Comparison of ENCODE assay signal across 1 cellular context in the genomic region with DNA sequence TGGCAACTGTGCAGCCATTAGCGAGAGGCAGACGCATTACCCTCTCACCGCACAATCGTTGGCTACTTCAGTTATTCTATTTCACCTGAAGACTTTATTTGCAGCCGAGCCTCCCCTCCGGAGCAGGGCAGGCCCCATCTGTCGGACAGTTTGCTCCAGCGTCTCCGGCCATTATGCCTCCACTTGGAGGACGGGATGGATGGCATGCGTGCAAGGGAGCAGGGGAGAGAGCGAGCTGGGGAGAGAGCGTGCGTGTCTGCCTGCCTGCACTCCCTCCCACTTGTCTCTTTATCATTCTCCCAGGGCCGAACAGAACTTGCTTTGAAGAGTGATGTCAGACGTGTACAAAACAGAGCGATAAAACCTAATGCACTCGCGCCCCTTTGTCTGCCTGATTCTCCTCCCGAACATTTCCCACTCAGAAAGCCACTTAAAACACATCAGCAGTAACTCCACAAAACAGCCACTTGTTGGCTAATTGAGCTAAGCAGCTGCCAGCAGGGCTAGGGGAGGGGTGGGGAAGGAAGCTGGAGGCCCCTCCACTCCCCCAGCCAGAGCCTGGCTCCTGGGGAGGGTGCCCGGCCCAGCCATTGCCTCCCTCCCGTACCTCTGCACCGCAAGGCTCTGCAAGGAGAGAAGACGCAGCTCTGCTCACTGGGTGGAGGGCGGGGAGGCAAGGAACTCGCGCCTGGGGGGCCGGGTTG.
TF ChIP-seq lines count a peak whose summit lies in the region.

No MANE protein-coding gene starts in this region.

TF ChIP-seq in K562, 482 proteins besides CTCF, POLR2A, EP300 and RAD21 (continued from another document and continues in another):
- TF ChIP-seq, protein P1, sequence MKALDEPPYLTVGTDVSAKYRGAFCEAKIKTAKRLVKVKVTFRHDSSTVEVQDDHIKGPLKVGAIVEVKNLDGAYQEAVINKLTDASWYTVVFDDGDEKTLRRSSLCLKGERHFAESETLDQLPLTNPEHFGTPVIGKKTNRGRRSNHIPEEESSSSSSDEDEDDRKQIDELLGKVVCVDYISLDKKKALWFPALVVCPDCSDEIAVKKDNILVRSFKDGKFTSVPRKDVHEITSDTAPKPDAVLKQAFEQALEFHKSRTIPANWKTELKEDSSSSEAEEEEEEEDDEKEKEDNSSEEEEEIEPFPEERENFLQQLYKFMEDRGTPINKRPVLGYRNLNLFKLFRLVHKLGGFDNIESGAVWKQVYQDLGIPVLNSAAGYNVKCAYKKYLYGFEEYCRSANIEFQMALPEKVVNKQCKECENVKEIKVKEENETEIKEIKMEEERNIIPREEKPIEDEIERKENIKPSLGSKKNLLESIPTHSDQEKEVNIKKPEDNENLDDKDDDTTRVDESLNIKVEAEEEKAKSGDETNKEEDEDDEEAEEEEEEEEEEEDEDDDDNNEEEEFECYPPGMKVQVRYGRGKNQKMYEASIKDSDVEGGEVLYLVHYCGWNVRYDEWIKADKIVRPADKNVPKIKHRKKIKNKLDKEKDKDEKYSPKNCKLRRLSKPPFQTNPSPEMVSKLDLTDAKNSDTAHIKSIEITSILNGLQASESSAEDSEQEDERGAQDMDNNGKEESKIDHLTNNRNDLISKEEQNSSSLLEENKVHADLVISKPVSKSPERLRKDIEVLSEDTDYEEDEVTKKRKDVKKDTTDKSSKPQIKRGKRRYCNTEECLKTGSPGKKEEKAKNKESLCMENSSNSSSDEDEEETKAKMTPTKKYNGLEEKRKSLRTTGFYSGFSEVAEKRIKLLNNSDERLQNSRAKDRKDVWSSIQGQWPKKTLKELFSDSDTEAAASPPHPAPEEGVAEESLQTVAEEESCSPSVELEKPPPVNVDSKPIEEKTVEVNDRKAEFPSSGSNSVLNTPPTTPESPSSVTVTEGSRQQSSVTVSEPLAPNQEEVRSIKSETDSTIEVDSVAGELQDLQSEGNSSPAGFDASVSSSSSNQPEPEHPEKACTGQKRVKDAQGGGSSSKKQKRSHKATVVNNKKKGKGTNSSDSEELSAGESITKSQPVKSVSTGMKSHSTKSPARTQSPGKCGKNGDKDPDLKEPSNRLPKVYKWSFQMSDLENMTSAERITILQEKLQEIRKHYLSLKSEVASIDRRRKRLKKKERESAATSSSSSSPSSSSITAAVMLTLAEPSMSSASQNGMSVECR (CRISPR knock-in tag; IDR thresholded peaks at IDR 0.05), result no peak
- TF ChIP-seq KAT8 (IDR thresholded peaks at IDR 0.05; ENCODE audit: low read depth), result no peak
- no peak for TF ChIP-seq ZBTB1 (CRISPR knock-in tag; IDR thresholded peaks at IDR 0.05; ENCODE audit: borderline replicate concordance, low read depth)
- TF ChIP-seq MBD2 (IDR thresholded peaks at IDR 0.05; ENCODE audit: borderline replicate concordance, low read depth), result no peak; the same call in 1 of the 2 replicates
- TF ChIP-seq LCOR (CRISPR knock-in tag; IDR thresholded peaks at IDR 0.05), result peak; percentile 75
- TF ChIP-seq NCOA6 (IDR thresholded peaks at IDR 0.05), result no peak
- TF ChIP-seq, protein P2, sequence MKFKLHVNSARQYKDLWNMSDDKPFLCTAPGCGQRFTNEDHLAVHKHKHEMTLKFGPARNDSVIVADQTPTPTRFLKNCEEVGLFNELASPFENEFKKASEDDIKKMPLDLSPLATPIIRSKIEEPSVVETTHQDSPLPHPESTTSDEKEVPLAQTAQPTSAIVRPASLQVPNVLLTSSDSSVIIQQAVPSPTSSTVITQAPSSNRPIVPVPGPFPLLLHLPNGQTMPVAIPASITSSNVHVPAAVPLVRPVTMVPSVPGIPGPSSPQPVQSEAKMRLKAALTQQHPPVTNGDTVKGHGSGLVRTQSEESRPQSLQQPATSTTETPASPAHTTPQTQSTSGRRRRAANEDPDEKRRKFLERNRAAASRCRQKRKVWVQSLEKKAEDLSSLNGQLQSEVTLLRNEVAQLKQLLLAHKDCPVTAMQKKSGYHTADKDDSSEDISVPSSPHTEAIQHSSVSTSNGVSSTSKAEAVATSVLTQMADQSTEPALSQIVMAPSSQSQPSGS (CRISPR knock-in tag; IDR thresholded peaks at IDR 0.05), result no peak; the same call in 1 of the 2 replicates
- TF ChIP-seq LARP7 (IDR thresholded peaks at IDR 0.05), result no peak
- TF ChIP-seq NUFIP1 (IDR thresholded peaks at IDR 0.05; ENCODE audit: partially characterized antibody), result no peak
- peak; percentile 66 for TF ChIP-seq KDM5B (IDR thresholded peaks at IDR 0.05; ENCODE audit: insufficient replicate concordance, low read depth, low read length)
- TF ChIP-seq SOX6 (IDR thresholded peaks at IDR 0.05), result peak; percentile 82
- TF ChIP-seq MTA3 (IDR thresholded peaks at IDR 0.05; ENCODE audit: borderline replicate concordance), result peak; percentile 71
- TF ChIP-seq LEF1 (IDR thresholded peaks at IDR 0.05), result peak; percentile 82
- 0 out of 2 replicates have a peak, but pooled peaks have one; percentile 31 for TF ChIP-seq FOXM1 (IDR thresholded peaks at IDR 0.05; ENCODE audit: low read depth)
- no peak for TF ChIP-seq FOXM1 (CRISPR knock-in tag; IDR thresholded peaks at IDR 0.05; ENCODE audit: low read depth)
- TF ChIP-seq, protein P3, sequence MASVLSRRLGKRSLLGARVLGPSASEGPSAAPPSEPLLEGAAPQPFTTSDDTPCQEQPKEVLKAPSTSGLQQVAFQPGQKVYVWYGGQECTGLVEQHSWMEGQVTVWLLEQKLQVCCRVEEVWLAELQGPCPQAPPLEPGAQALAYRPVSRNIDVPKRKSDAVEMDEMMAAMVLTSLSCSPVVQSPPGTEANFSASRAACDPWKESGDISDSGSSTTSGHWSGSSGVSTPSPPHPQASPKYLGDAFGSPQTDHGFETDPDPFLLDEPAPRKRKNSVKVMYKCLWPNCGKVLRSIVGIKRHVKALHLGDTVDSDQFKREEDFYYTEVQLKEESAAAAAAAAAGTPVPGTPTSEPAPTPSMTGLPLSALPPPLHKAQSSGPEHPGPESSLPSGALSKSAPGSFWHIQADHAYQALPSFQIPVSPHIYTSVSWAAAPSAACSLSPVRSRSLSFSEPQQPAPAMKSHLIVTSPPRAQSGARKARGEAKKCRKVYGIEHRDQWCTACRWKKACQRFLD (CRISPR knock-in tag; IDR thresholded peaks at IDR 0.05), result no peak
- no peak for TF ChIP-seq SMAD1 (IDR thresholded peaks at IDR 0.05; ENCODE audit: low read depth, low read length, partially characterized antibody)
- TF ChIP-seq, protein P4, sequence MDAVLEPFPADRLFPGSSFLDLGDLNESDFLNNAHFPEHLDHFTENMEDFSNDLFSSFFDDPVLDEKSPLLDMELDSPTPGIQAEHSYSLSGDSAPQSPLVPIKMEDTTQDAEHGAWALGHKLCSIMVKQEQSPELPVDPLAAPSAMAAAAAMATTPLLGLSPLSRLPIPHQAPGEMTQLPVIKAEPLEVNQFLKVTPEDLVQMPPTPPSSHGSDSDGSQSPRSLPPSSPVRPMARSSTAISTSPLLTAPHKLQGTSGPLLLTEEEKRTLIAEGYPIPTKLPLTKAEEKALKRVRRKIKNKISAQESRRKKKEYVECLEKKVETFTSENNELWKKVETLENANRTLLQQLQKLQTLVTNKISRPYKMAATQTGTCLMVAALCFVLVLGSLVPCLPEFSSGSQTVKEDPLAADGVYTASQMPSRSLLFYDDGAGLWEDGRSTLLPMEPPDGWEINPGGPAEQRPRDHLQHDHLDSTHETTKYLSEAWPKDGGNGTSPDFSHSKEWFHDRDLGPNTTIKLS (IDR thresholded peaks at IDR 0.05; ENCODE audit: borderline replicate concordance, low read depth), result 0 out of 2 replicates have a peak, but pooled peaks have one; percentile 43
- TF ChIP-seq SNIP1 (IDR thresholded peaks at IDR 0.05; ENCODE audit: low read depth), result no peak
- TF ChIP-seq ZBTB17 (CRISPR knock-in tag; IDR thresholded peaks at IDR 0.05), result no peak; the same call in 1 of the 2 replicates
- no peak for TF ChIP-seq RBM22 (IDR thresholded peaks at IDR 0.05; ENCODE audit: low read depth, low read length, poor library complexity, severe bottlenecking)
- TF ChIP-seq NR2C1 (IDR thresholded peaks at IDR 0.05), result no peak
- 0 out of 2 replicates have a peak, but pooled peaks have one; percentile 36 for TF ChIP-seq NR2C1 (tag; IDR thresholded peaks at IDR 0.05)
- TF ChIP-seq, protein P5, sequence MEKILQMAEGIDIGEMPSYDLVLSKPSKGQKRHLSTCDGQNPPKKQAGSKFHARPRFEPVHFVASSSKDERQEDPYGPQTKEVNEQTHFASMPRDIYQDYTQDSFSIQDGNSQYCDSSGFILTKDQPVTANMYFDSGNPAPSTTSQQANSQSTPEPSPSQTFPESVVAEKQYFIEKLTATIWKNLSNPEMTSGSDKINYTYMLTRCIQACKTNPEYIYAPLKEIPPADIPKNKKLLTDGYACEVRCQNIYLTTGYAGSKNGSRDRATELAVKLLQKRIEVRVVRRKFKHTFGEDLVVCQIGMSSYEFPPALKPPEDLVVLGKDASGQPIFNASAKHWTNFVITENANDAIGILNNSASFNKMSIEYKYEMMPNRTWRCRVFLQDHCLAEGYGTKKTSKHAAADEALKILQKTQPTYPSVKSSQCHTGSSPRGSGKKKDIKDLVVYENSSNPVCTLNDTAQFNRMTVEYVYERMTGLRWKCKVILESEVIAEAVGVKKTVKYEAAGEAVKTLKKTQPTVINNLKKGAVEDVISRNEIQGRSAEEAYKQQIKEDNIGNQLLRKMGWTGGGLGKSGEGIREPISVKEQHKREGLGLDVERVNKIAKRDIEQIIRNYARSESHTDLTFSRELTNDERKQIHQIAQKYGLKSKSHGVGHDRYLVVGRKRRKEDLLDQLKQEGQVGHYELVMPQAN (IDR thresholded peaks at IDR 0.05; ENCODE audit: borderline replicate concordance), result no peak
- no peak for TF ChIP-seq ZNF212 (CRISPR knock-in tag; IDR thresholded peaks at IDR 0.05)
- no peak for TF ChIP-seq ZNF274 (IDR thresholded peaks at IDR 0.05; ENCODE audit: borderline replicate concordance, low read depth, low read length)
- peak; percentile 73 for TF ChIP-seq SMARCE1 (IDR thresholded peaks at IDR 0.05)
- no peak for TF ChIP-seq SIN3A (IDR thresholded peaks at IDR 0.05; ENCODE audit: borderline replicate concordance in 2 of 2, control insufficient read depth in 1 of 2, low read depth in 2 of 2, low read length in 2 of 2)
- no peak for TF ChIP-seq CHCHD3 (CRISPR knock-in tag; IDR thresholded peaks at IDR 0.05)
- no peak for TF ChIP-seq NFIX (CRISPR knock-in tag; IDR thresholded peaks at IDR 0.05; ENCODE audit: low read depth)
- TF ChIP-seq SP1 (CRISPR knock-in tag; IDR thresholded peaks at IDR 0.05), result peak; percentile 57; the same call in 1 of the 2 replicates
- TF ChIP-seq, protein P6, sequence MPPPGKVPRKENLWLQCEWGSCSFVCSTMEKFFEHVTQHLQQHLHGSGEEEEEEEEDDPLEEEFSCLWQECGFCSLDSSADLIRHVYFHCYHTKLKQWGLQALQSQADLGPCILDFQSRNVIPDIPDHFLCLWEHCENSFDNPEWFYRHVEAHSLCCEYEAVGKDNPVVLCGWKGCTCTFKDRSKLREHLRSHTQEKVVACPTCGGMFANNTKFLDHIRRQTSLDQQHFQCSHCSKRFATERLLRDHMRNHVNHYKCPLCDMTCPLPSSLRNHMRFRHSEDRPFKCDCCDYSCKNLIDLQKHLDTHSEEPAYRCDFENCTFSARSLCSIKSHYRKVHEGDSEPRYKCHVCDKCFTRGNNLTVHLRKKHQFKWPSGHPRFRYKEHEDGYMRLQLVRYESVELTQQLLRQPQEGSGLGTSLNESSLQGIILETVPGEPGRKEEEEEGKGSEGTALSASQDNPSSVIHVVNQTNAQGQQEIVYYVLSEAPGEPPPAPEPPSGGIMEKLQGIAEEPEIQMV (tag; conservative IDR thresholded peaks at IDR 0.05; ENCODE audit: low read depth), result no peak
- TF ChIP-seq SETDB1 (IDR thresholded peaks at IDR 0.05; ENCODE audit: low read length), result no peak
- no peak for TF ChIP-seq RBM17 (IDR thresholded peaks at IDR 0.05; ENCODE audit: borderline replicate concordance, low read depth, low read length)
- TF ChIP-seq, protein P7, sequence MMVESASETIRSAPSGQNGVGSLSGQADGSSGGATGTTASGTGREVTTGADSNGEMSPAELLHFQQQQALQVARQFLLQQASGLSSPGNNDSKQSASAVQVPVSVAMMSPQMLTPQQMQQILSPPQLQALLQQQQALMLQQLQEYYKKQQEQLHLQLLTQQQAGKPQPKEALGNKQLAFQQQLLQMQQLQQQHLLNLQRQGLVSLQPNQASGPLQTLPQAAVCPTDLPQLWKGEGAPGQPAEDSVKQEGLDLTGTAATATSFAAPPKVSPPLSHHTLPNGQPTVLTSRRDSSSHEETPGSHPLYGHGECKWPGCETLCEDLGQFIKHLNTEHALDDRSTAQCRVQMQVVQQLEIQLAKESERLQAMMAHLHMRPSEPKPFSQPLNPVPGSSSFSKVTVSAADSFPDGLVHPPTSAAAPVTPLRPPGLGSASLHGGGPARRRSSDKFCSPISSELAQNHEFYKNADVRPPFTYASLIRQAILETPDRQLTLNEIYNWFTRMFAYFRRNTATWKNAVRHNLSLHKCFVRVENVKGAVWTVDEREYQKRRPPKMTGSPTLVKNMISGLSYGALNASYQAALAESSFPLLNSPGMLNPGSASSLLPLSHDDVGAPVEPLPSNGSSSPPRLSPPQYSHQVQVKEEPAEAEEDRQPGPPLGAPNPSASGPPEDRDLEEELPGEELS (CRISPR knock-in tag; IDR thresholded peaks at IDR 0.05; ENCODE audit: borderline replicate concordance), result no peak
- no peak for TF ChIP-seq FUS (optimal IDR thresholded peaks at IDR 0.05; ENCODE audit: low read depth, low read length)
- TF ChIP-seq, protein P8, sequence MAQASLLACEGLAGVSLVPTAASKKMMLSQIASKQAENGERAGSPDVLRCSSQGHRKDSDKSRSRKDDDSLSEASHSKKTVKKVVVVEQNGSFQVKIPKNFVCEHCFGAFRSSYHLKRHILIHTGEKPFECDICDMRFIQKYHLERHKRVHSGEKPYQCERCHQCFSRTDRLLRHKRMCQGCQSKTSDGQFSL (CRISPR knock-in tag; IDR thresholded peaks at IDR 0.05), result peak; percentile 40; the same call in 1 of the 2 replicates
- TF ChIP-seq, protein P8 (tag; IDR thresholded peaks at IDR 0.05), result no peak
- peak; percentile 33 for TF ChIP-seq ZFX (CRISPR knock-in tag; IDR thresholded peaks at IDR 0.05)
- TF ChIP-seq NRF1 (conservative IDR thresholded peaks at IDR 0.05 in 1 of 2, IDR thresholded peaks at IDR 0.05 in 1 of 2), result peak; percentile 41 to 73; a peak in 3 of 4 replicates
- TF ChIP-seq ZNF311 (CRISPR knock-in tag; IDR thresholded peaks at IDR 0.05), result no peak
- TF ChIP-seq NONO (IDR thresholded peaks at IDR 0.05; ENCODE audit: low read depth in 2 of 2, low read length in 1 of 2), result no peak
- no peak for TF ChIP-seq CBX3 (IDR thresholded peaks at IDR 0.05; ENCODE audit: borderline replicate concordance in 1 of 2, low read length in 2 of 2)
- TF ChIP-seq C11orf30 (IDR thresholded peaks at IDR 0.05; ENCODE audit: low read depth), result no peak
- TF ChIP-seq FOSL1 (tag; conservative IDR thresholded peaks at IDR 0.05), result peak; percentile 57
